7 cellular contexts compared by ENCODE assay signal in the genomic region with DNA sequence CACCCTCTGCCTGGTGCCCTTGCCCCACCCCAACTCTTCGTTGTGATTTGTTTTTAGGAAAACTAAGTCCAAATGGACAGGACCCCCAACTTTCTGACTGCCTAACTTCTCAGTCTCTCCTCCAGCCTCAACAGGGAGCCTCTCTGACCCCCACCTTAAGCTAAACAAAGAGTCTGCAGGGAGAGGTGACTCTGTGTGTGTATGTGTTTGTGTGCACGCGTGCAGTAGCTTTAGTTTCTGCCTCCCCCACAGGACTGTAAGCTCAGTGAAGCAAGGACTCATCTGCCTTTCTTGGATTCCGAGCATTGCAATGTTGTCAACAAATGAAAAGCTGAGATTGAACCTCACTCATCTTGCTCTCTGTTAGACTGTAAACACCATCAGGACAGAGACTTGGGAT. TPM values are rescaled to one million over a fixed set of nuclear protein-coding genes. Genes with fewer than 3 reads are reported as not detected.
A peak's percentile ranks its signal among the peaks of the same experiment; 100 is the strongest.
DNase-seq lines count a peak whose midpoint lies in the region; ATAC-seq and TF ChIP-seq lines count a peak whose summit lies in the region.
"Had no signal": no experiment of that assay in that cellular context is flagged by ENCODE, and none has a peak within 500 bp of the region (broad histone marks: within the 10 kb centered on the region; RNA-seq: fewer than 3 reads in every experiment).

No MANE protein-coding gene starts in this region.

- ATAC-seq in HG02884 (IDR thresholded peaks at IDR 0.05; ENCODE audit: unreplicated experiment): no peak
- ATAC-seq: activated CD8-positive, alpha-beta T cell treated with anti-CD3 and anti-CD28 coated beads, Interleukin-2, amount 10 ng/mL, durations not matched to agents 7 days and 5 days had no signal

- 72% methylated on average over 4 of the region's 4 CpGs for WGBS in esophagus muscularis mucosa

- H3K9me3 ChIP-seq in Peyer's patch (no peaks in the 10 kb centered on the region), esophagus muscularis mucosa (no peaks in the 10 kb centered on the region)

- intact Hi-C loops in esophagus muscularis mucosa (cut with DNase I): no loop called here

- TF ChIP-seq CTCF in Peyer's patch (IDR thresholded peaks at IDR 0.05): no peak
- TF ChIP-seq CTCF in esophagus muscularis mucosa (IDR thresholded peaks at IDR 0.05): no peak

- peaks cover 0 to 26% (median 0%) of the 10 kb centered on the region in 4 donors for H3K4me1 ChIP-seq in Peyer's patch
- H3K4me1 ChIP-seq in esophagus muscularis mucosa: peaks cover 20 to 48% (median 39%) of the 10 kb centered on the region in 4 donors

- no peak for DNase-seq in Peyer's patch
- no peak for DNase-seq in esophagus muscularis mucosa (ENCODE audit: extremely low spot score)
- peak; percentile 43 for DNase-seq in retina
- no peak for DNase-seq in stimulated activated CD4-positive, alpha-beta T cell treated with anti-CD3 and anti-CD28 coated beads, Interleukin-4, amount 100 ng/mL, for 4 hours
- DNase-seq in germinal center (ENCODE audit: low spot score): no peak
- DNase-seq: activated CD8-positive, alpha-beta T cell treated with anti-CD3 and anti-CD28 coated beads, Interleukin-2, amount 10 ng/mL, durations not matched to agents 7 days and 5 days had no signal

- H3K27me3 ChIP-seq in Peyer's patch: no peaks in the 10 kb centered on the region
- no peaks in the 10 kb centered on the region for H3K27me3 ChIP-seq in esophagus muscularis mucosa

- H3K36me3 ChIP-seq in Peyer's patch: peaks cover 0 to 16% (median 0%) of the 10 kb centered on the region in 3 donors
- H3K36me3 ChIP-seq in esophagus muscularis mucosa: peaks cover 15 to 73% (median 29%) of the 10 kb centered on the region in 4 donors

- TF ChIP-seq POLR2A in Peyer's patch (IDR thresholded peaks at IDR 0.05) (no peak), esophagus muscularis mucosa (IDR thresholded peaks at IDR 0.05; ENCODE audit: low read depth) (no peak)

- H3K27ac ChIP-seq in Peyer's patch (peak overlapping the region; percentile 38 to 78 (median 50)), esophagus muscularis mucosa (replicated peaks in 1 of 4) (peak overlapping the region; percentile 56 to 82 (median 64))

- H3K4me3 ChIP-seq in Peyer's patch (no peak overlapping the region), esophagus muscularis mucosa (no peak overlapping the region)

- TF ChIP-seq EP300 in esophagus muscularis mucosa (IDR thresholded peaks at IDR 0.05): no peak

RNA-seq across cellular contexts. Expression of gene SNAP29, which starts 7.9 kb away (rescaled TPM):
- total RNA-seq in Peyer's patch: 10 to 100 TPM; 13.2 to 21.5 (median 18.3) TPM
- total RNA-seq in esophagus muscularis mucosa: 10 to 100 TPM; 21.2 to 33.6 (median 26.4) TPM

RNA-seq across cellular contexts. Expression of gene PI4KA, which starts 8.1 kb away (rescaled TPM):
- total RNA-seq in Peyer's patch (100 to 1,000 TPM in 3 of 4 donors, 10 to 100 TPM in 1; 99.7 to 184 (median 161) TPM), esophagus muscularis mucosa (100 to 1,000 TPM in 1 of 4 donors, 10 to 100 TPM in 3; 69.8 to 115 (median 82.3) TPM)

RNA-seq across cellular contexts. Expression of gene CRKL, which starts 50.5 kb away (rescaled TPM):
- total RNA-seq in Peyer's patch (10 to 100 TPM; 39.6 to 58.8 (median 58.2) TPM), esophagus muscularis mucosa (10 to 100 TPM; 34.9 to 56.2 (median 47.9) TPM)
